ENCODE assay signal across 26 cellular contexts in the genomic region with DNA sequence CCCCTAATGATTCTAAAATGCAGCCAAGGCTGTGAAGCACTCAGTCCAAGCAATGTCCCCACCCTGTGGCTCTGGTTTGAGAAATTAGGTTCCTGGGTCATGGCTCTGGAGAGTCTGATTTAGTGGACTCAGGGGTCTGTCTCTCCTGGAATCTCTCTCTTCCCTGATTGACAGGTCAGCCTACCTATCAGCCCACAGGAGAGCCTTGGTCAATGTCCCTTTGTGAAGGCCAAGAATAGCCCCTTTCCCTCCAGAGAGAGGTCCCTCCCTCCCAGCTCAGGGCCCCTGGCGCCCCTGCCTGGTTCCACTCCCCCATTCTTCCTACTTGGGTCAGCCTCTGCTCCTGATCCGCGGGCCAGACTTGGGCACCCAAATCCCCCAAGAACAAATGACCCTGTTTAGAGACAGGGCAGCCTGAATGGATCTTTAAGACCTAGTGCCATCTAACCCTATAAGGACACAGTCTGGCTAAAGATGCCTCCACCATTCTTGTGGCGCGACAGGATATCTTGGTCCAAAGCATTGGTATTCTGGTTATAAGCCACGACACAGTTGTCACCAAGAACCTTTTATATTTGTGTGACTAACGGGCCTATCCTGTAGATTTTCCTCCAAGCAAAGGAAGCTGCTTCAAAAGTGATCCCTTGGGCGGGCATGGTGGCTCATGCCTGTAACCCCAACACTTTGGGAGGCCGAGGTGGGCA. TPM values are rescaled to one million over a fixed set of nuclear protein-coding genes. Genes with fewer than 3 reads are reported as not detected.
"Had no signal": no experiment of that assay in that cellular context is flagged by ENCODE, and none has a peak within 500 bp of the region (broad histone marks: within the 10 kb centered on the region; RNA-seq: fewer than 3 reads in every experiment).

No MANE protein-coding gene starts in this region.

- H3K27me3 Mint-ChIP-seq: progenitor cell of endocrine pancreas had no signal

- H3K4me1 ChIP-seq: adrenal gland had no signal

- ATAC-seq: activated T-helper 17 cell treated with anti-CD3 and anti-CD28 coated beads, Interleukin-2, amount 50 U/mL, for 72 hours; heart right ventricle had no signal

- H3K4me3 Mint-ChIP-seq: activated naive CD8-positive, alpha-beta T cell; activated T-helper 17 cell treated with anti-CD3 and anti-CD28 coated beads, Interleukin-2, amount 50 U/mL, for 72 hours; dendritic cell treated with granulocyte-macrophage colony-stimulating factor and Interleukin-4, amounts not matched to agents 40 ng/mL and 50 ng/mL, for 4 days; naive B cell; type B pancreatic cell had no signal

- DNase-seq: activated CD4-positive, alpha-beta T cell treated with anti-CD3 and anti-CD28 coated beads for 1 hour; activated T-cell treated with anti-CD3 and anti-CD28 coated beads, Interleukin-2, amount 50 U/mL, for 1 hour; adrenal gland; brain microvascular endothelial cell; caudate nucleus; effector CD4-positive, alpha-beta T cell; erythroblast; foreskin fibroblast; heart right ventricle; left ventricle myocardium inferior; naive B cell; retina; stimulated activated CD4-positive, alpha-beta T cell treated with anti-CD3 and anti-CD28 coated beads, Interleukin-4, amount 100 ng/mL, for 24 hours; stimulated activated naive CD4-positive, alpha-beta T cell treated with Interleukin-2 at 50 U/mL for 16 hours had no signal

- H3K27ac Mint-ChIP-seq: activated naive CD8-positive, alpha-beta T cell; activated T-helper 17 cell treated with anti-CD3 and anti-CD28 coated beads, Interleukin-2, amount 50 U/mL, for 72 hours; dendritic cell treated with granulocyte-macrophage colony-stimulating factor and Interleukin-4, amounts not matched to agents 40 ng/mL and 50 ng/mL, for 4 days; progenitor cell of endocrine pancreas; type B pancreatic cell had no signal

- H3K9me3 ChIP-seq: adrenal gland, ascending aorta, heart right ventricle, left ventricle myocardium inferior, thoracic aorta, vagina had no signal

- H3K4me1 Mint-ChIP-seq: activated T-helper 17 cell treated with anti-CD3 and anti-CD28 coated beads, Interleukin-2, amount 50 U/mL, for 72 hours had no signal

- H3K27me3 ChIP-seq: adrenal gland, ascending aorta, brain microvascular endothelial cell, heart right ventricle, vagina had no signal

- H3K9me3 Mint-ChIP-seq: activated T-helper 17 cell treated with anti-CD3 and anti-CD28 coated beads, Interleukin-2, amount 50 U/mL, for 72 hours; dendritic cell treated with granulocyte-macrophage colony-stimulating factor and Interleukin-4, amounts not matched to agents 40 ng/mL and 50 ng/mL, for 4 days; naive B cell; type B pancreatic cell had no signal

- H3K4me3 ChIP-seq: adrenal gland, ascending aorta, heart right ventricle, left ventricle myocardium inferior, thoracic aorta, vagina had no signal

- H3K36me3 Mint-ChIP-seq: activated naive CD8-positive, alpha-beta T cell; naive B cell; type B pancreatic cell had no signal

- H3K27ac ChIP-seq: adrenal gland, ascending aorta, brain microvascular endothelial cell, heart right ventricle, left ventricle myocardium inferior, thoracic aorta, vagina had no signal

- H3K36me3 ChIP-seq: adrenal gland, ascending aorta, brain microvascular endothelial cell, heart right ventricle, left ventricle myocardium inferior, thoracic aorta, vagina had no signal

RNA-seq across cellular contexts. Expression of gene PRSS54, which starts 38.3 kb away (rescaled TPM):
- total RNA-seq: activated T-helper 17 cell treated with anti-CD3 and anti-CD28 coated beads, Interleukin-2, amount 50 U/mL, for 72 hours; adrenal gland; ascending aorta; fibroblast of lung; heart right ventricle; left ventricle myocardium inferior; lung microvascular endothelial cell; omental fat pad; progenitor cell of endocrine pancreas; T-helper 2 cell treated with Interferon-gamma antibody and Interleukin-4, amounts not matched to agents 100 ng/mL and 5 ng/mL, for 36 hours; thoracic aorta; vagina had no signal
